8 cellular contexts compared by ENCODE assay signal in genomic region chr3:96813134-96813819, GRCh38. TPM values are rescaled to one million over a fixed set of nuclear protein-coding genes. Genes with fewer than 3 reads are reported as not detected.
DNase-seq lines count a peak whose midpoint lies in the region; ATAC-seq and TF ChIP-seq lines count a peak whose summit lies in the region.

No MANE protein-coding gene starts in this region.

- DNase-seq in CD4-positive, alpha-beta T cell, result peak in 3 of 10 experiments; percentile 1 to 34 (median 5)
- DNase-seq in NCI-H460 (ENCODE audit: extremely low read depth, low read depth) (peak; percentile 61), glutamatergic neuron (peak; percentile 91), osteocyte (ENCODE audit: extremely low spot score, unreplicated experiment) (peak; percentile 90), uterus (peak; percentile 29 to 67)

- H3K4me1 ChIP-seq in uterus, result no peaks in the 10 kb centered on the region

- peaks cover 8% of the 10 kb centered on the region for H3K4me1 Mint-ChIP-seq in CD4-positive, alpha-beta T cell (ENCODE audit: low read depth)
- peaks cover 13% of the 10 kb centered on the region for H3K4me1 Mint-ChIP-seq in activated naive CD4-positive, alpha-beta T cell treated with anti-CD3 and anti-CD28 coated beads, Interleukin-2, amount 50 U/mL, for 24 hours
- peaks cover 2% of the 10 kb centered on the region for H3K4me1 Mint-ChIP-seq in glutamatergic neuron (ENCODE audit: low read depth, unreplicated experiment)
- peaks cover 17% of the 10 kb centered on the region for H3K4me1 Mint-ChIP-seq in osteocyte (ENCODE audit: unreplicated experiment)

- no peaks in the 10 kb centered on the region for H3K36me3 ChIP-seq in uterus

- POLR2A ChIA-PET in CD4-positive, alpha-beta T cell (lab: Charles Lee), result no interaction called here

- intact Hi-C loops in CD4-positive, alpha-beta T cell (cut with DNase I, micrococcal nuclease), result no loop called here
- intact Hi-C loops in uterus (cut with DNase I; ENCODE audit: low total_unique reads), result no loop called here

- H3K9me3 ChIP-seq in CD4-positive, alpha-beta T cell (ENCODE audit: control insufficient read depth, low read length), result no peaks in the 10 kb centered on the region
- H3K9me3 ChIP-seq in uterus, result no peaks in the 10 kb centered on the region

- CTCF ChIA-PET in CD4-positive, alpha-beta T cell (lab: Charles Lee), result no interaction called here

- H3K36me3 Mint-ChIP-seq in CD4-positive, alpha-beta T cell (ENCODE audit: low read depth), result no peaks in the 10 kb centered on the region
- no peaks in the 10 kb centered on the region for H3K36me3 Mint-ChIP-seq in activated naive CD4-positive, alpha-beta T cell treated with anti-CD3 and anti-CD28 coated beads, Interleukin-2, amount 50 U/mL, for 24 hours
- H3K36me3 Mint-ChIP-seq in glutamatergic neuron (ENCODE audit: unreplicated experiment) (no peaks in the 10 kb centered on the region), osteocyte (ENCODE audit: unreplicated experiment) (no peaks in the 10 kb centered on the region)

- ATAC-seq in CD4-positive, alpha-beta T cell (ENCODE audit: poor library complexity), result peak; percentile 64
- peak; percentile 99 for ATAC-seq in GM19035 (IDR thresholded peaks at IDR 0.05; ENCODE audit: unreplicated experiment)
- ATAC-seq in HG03175 (IDR thresholded peaks at IDR 0.05; ENCODE audit: unreplicated experiment), result peak; percentile 95

- peak overlapping the region; percentile 42 to 46 for H3K4me3 ChIP-seq in uterus

- H3K27me3 ChIP-seq in CD4-positive, alpha-beta T cell (ENCODE audit: control insufficient read depth, insufficient read depth, low read length), result peaks cover 40% of the 10 kb centered on the region
- H3K27me3 ChIP-seq in uterus, result peaks cover 4 to 11% of the 10 kb centered on the region in 2 donors

- no peak for TF ChIP-seq CTCF in CD4-positive, alpha-beta T cell (IDR thresholded peaks at IDR 0.05)
- TF ChIP-seq CTCF in glutamatergic neuron (IDR thresholded peaks at IDR 0.05; ENCODE audit: partially characterized antibody, unreplicated experiment) (peak; percentile 37), osteocyte (IDR thresholded peaks at IDR 0.05) (peak; percentile 84), uterus (IDR thresholded peaks at IDR 0.05) (peak; percentile 33 to 51 (median 42))

- H3K9me3 Mint-ChIP-seq in CD4-positive, alpha-beta T cell, result no peaks in the 10 kb centered on the region
- no peaks in the 10 kb centered on the region for H3K9me3 Mint-ChIP-seq in activated naive CD4-positive, alpha-beta T cell treated with anti-CD3 and anti-CD28 coated beads, Interleukin-2, amount 50 U/mL, for 24 hours
- peaks cover 5% of the 10 kb centered on the region for H3K9me3 Mint-ChIP-seq in glutamatergic neuron (ENCODE audit: unreplicated experiment)
- no peaks in the 10 kb centered on the region for H3K9me3 Mint-ChIP-seq in osteocyte (ENCODE audit: unreplicated experiment)

- no peak for TF ChIP-seq POLR2A in uterus (IDR thresholded peaks at IDR 0.05)

- H3K27ac ChIP-seq in CD4-positive, alpha-beta T cell (ENCODE audit: low read depth, low read length), result no peak overlapping the region
- peak overlapping the region; percentile 61 to 68 for H3K27ac ChIP-seq in uterus

- peak overlapping the region; percentile 11 for H3K4me3 Mint-ChIP-seq in CD4-positive, alpha-beta T cell
- H3K4me3 Mint-ChIP-seq in activated naive CD4-positive, alpha-beta T cell treated with anti-CD3 and anti-CD28 coated beads, Interleukin-2, amount 50 U/mL, for 24 hours, result peak overlapping the region; percentile 62
- peak overlapping the region; percentile 85 for H3K4me3 Mint-ChIP-seq in glutamatergic neuron (ENCODE audit: unreplicated experiment)
- H3K4me3 Mint-ChIP-seq in osteocyte (ENCODE audit: unreplicated experiment), result peak overlapping the region; percentile 83

- H3K27ac Mint-ChIP-seq in CD4-positive, alpha-beta T cell, result no peak overlapping the region
- no peak overlapping the region for H3K27ac Mint-ChIP-seq in activated naive CD4-positive, alpha-beta T cell treated with anti-CD3 and anti-CD28 coated beads, Interleukin-2, amount 50 U/mL, for 24 hours
- H3K27ac Mint-ChIP-seq in glutamatergic neuron (ENCODE audit: unreplicated experiment) (peak overlapping the region; percentile 16), osteocyte (ENCODE audit: unreplicated experiment) (no peak overlapping the region)

- H3K27me3 Mint-ChIP-seq in CD4-positive, alpha-beta T cell, result peaks cover 39% of the 10 kb centered on the region
- H3K27me3 Mint-ChIP-seq in activated naive CD4-positive, alpha-beta T cell treated with anti-CD3 and anti-CD28 coated beads, Interleukin-2, amount 50 U/mL, for 24 hours, result peaks cover 28% of the 10 kb centered on the region
- H3K27me3 Mint-ChIP-seq in glutamatergic neuron (ENCODE audit: unreplicated experiment), result peaks cover 10% of the 10 kb centered on the region
- H3K27me3 Mint-ChIP-seq in osteocyte (ENCODE audit: unreplicated experiment), result peaks cover 39% of the 10 kb centered on the region

RNA-seq across cellular contexts. Expression of gene EPHA6, which starts 1.1 kb away (rescaled TPM):
- not detected for total RNA-seq in CD4-positive, alpha-beta T cell
- 0.20 TPM in 1 of 2 replicates, not detected in the other for total RNA-seq in NCI-H460 (2014; rRNA removed; shearing (Covaris generic))
- polyA plus RNA-seq in NCI-H460 (2014; cell fraction: nucleus; rRNA removed), result 0.16 TPM in 1 of 2 replicates, not detected in the other
- 9.0 TPM for total RNA-seq in glutamatergic neuron (ENCODE audit: unreplicated experiment)
- 0.18 and 0.51 TPM in 2 replicates for total RNA-seq in osteocyte
- total RNA-seq in uterus, result 1 to 10 TPM in 3 of 4 donors, under 1 TPM in 1; 0.29 to 7.3 (median 2.5) TPM

Comparison
In these comparisons a context has a peak if more than half of its experiments do, and no peak if none do; other contexts are left out.
1. H3K4me3 Mint-ChIP-seq: peak in every context shown above with its lines; median percentile 85 in glutamatergic neuron; 83 in osteocyte; 62 in activated naive CD4-positive, alpha-beta T cell treated with anti-CD3 and anti-CD28 coated beads, Interleukin-2, amount 50 U/mL, for 24 hours; 11 in CD4-positive, alpha-beta T cell.